ENCODE assay signal across 18 cellular contexts in the genomic region with DNA sequence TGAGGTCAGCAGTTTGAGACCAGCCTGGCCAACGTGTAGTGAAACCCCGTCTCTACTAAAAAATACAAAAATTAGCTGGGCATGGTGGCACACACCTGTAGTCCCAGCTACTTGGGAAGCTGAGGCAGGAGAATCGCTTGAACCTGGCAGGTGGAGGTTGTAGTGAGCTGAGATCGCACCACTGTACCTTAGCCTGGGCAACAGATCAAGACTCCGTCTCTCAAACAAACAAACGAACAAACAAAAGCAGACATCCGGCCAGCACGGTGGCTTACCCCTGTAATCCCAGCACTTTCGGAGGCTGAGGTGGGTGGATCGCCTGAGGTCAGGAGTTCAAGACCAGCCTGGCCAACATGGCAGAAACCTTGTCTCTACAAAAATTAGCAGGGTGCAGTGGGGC. TPM values are rescaled to one million over a fixed set of nuclear protein-coding genes. Genes with fewer than 3 reads are reported as not detected.
"Had no signal": no experiment of that assay in that cellular context is flagged by ENCODE, and none has a peak within 500 bp of the region (broad histone marks: within the 10 kb centered on the region; RNA-seq: fewer than 3 reads in every experiment).

No MANE protein-coding gene starts in this region.

RNA-seq across cellular contexts. Expression of gene ACOT6, which starts 24.0 kb away (rescaled TPM):
- total RNA-seq: activated naive CD4-positive, alpha-beta T cell treated with anti-CD3 and anti-CD28 coated beads for 36 hours; activated naive CD4-positive, alpha-beta T cell treated with anti-CD3 and anti-CD28 coated beads, Interleukin-2, amount 50 U/mL, for 72 hours; activated naive CD8-positive, alpha-beta T cell treated with anti-CD3 and anti-CD28 coated beads for 36 hours; activated naive CD8-positive, alpha-beta T cell treated with anti-CD3 and anti-CD28 coated beads, Interleukin-2, amount 10 ng/mL, durations not matched to agents 7 days and 5 days; activated T-cell treated with anti-CD3 and anti-CD28 coated beads, Interleukin-2, amount 50 U/mL, for 4 hours; activated T-cell treated with anti-CD3 and anti-CD28 coated beads, Interleukin-2, amount 50 U/mL, for 72 hours; activated T-helper 1 cell treated with anti-CD3 and anti-CD28 coated beads, Interleukin-12 subunit alpha, Interleukin-12 subunit beta, Interleukin-2, Interleukin-4 antibody, amounts not matched to agents 30 ng/mL and 10 ng/mL and 1 ng/mL, durations not matched to agents 14 hours and 24 hours and 36 hours; activated T-helper 17 cell treated with anti-CD3 and anti-CD28 coated beads, Interleukin-2, amount 50 U/mL, for 72 hours; activated T-helper 2 cell treated with anti-CD3 and anti-CD28 coated beads, Interferon-gamma antibody, Interleukin-2, Interleukin-4, amounts not matched to agents 10 μg/mL and 5 μg/mL and 100 μg/mL, durations not matched to agents 14 hours and 24 hours and 36 hours; adrenal gland; aorta; ascending aorta; astrocyte; body of pancreas; bronchial epithelial cell; cardiac septum; cerebellum; chondrocyte had no signal
- polyA plus RNA-seq: aorta had no signal
